10 cellular contexts compared by ENCODE assay signal in the genomic region with DNA sequence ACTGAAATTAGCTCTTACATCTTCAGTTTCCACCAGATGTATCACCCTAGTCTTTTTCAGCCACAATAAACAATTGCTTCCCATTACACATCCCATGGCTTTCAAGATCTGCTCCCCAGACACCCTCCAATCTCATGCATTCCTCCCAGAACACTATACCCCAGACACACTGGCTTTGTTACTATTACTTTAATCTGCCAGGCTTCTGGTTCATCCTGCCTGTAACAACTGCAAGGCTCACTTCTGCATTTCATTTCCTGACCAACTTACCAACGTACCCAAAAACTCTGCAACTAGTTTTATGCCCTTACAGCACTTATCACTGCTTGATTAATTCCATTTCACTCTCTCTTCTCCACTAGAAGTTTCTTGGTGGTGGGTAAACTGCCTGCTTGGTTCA. TPM values are rescaled to one million over a fixed set of nuclear protein-coding genes. Genes with fewer than 3 reads are reported as not detected.
DNase-seq lines count a peak whose midpoint lies in the region; ATAC-seq and TF ChIP-seq lines count a peak whose summit lies in the region.
"Had no signal": no experiment of that assay in that cellular context is flagged by ENCODE, and none has a peak within 500 bp of the region (broad histone marks: within the 10 kb centered on the region; RNA-seq: fewer than 3 reads in every experiment).

No MANE protein-coding gene starts in this region.

- no peak for ATAC-seq in activated T-cell treated with anti-CD3 and anti-CD28 coated beads, Interleukin-2, amount 50 U/mL, for 72 hours (replicated peaks in 1 of 2)

- H3K36me3 Mint-ChIP-seq in activated T-cell treated with anti-CD3 and anti-CD28 coated beads, Interleukin-2, amount 50 U/mL, for 72 hours (ENCODE audit: insufficient read depth in 2 of 2): peaks cover 12 to 20% of the 10 kb centered on the region in 2 donors
- peaks cover 27% of the 10 kb centered on the region for H3K36me3 Mint-ChIP-seq in endodermal cell (ENCODE audit: low read depth)

- 83 to 91% methylated on average over 1 of the region's 1 CpG for WGBS in endodermal cell (ENCODE audit: insufficient coverage in 1 of 2, insufficient read length in 1 of 2), 2 experiments
- WGBS in smooth muscle cell (ENCODE audit: low lambda C conversion rate): 17% methylated on average over 1 of the region's 1 CpG

- H3K4me1 Mint-ChIP-seq in activated T-cell treated with anti-CD3 and anti-CD28 coated beads, Interleukin-2, amount 50 U/mL, for 72 hours (ENCODE audit: low read depth): peaks cover 23% of the 10 kb centered on the region
- peaks cover 14% of the 10 kb centered on the region for H3K4me1 Mint-ChIP-seq in endodermal cell

- H3K9ac ChIP-seq in Loucy (ENCODE audit: low read depth, low read length, poor library complexity, severe bottlenecking) (peak overlapping the region; percentile 99), endodermal cell (ENCODE audit: extremely low read depth, low read length, poor library complexity, severe bottlenecking) (peak overlapping the region; percentile 98), smooth muscle cell (ENCODE audit: low read depth) (no peak overlapping the region)

- peak overlapping the region; percentile 75 for H3K27ac Mint-ChIP-seq in activated T-cell treated with anti-CD3 and anti-CD28 coated beads, Interleukin-2, amount 50 U/mL, for 72 hours
- peak overlapping the region; percentile 52 for H3K27ac Mint-ChIP-seq in endodermal cell

- peak overlapping the region; percentile 98 for H3K4me3 ChIP-seq in Loucy (ENCODE audit: low read length, poor library complexity, severe bottlenecking)
- H3K4me3 ChIP-seq in endodermal cell (ENCODE audit: low read length): peak overlapping the region; percentile 87
- peak overlapping the region; percentile 66 for H3K4me3 ChIP-seq in smooth muscle cell

- no peaks in the 10 kb centered on the region for H3K27me3 Mint-ChIP-seq in activated T-cell treated with anti-CD3 and anti-CD28 coated beads, Interleukin-2, amount 50 U/mL, for 72 hours (ENCODE audit: low read depth)
- H3K27me3 Mint-ChIP-seq in endodermal cell (ENCODE audit: insufficient read depth): no peaks in the 10 kb centered on the region

- H2AFZ ChIP-seq in Loucy (ENCODE audit: low read length) (no peak overlapping the region), smooth muscle cell (ENCODE audit: low read depth) (no peak overlapping the region)

- no peak for TF ChIP-seq CTCF in Loucy (conservative IDR thresholded peaks at IDR 0.05; ENCODE audit: low read length)
- no peak for TF ChIP-seq CTCF in endodermal cell (conservative IDR thresholded peaks at IDR 0.05)
- TF ChIP-seq CTCF in smooth muscle cell (IDR thresholded peaks at IDR 0.05; ENCODE audit: borderline replicate concordance, insufficient read depth, poor library complexity, severe bottlenecking): no peak

- no peak for DNase-seq in activated T-cell treated with anti-CD3 and anti-CD28 coated beads, Interleukin-2, amount 50 U/mL, for 72 hours
- DNase-seq in activated T-cell treated with anti-CD3 and anti-CD28 coated beads, Interleukin-2, amount 50 U/mL, for 48 hours: no peak
- DNase-seq in endodermal cell (no peak), smooth muscle cell (lab: John Stamatoyannopoulos, UW; ENCODE audit: unreplicated experiment) (no peak), mucosa of gallbladder (ENCODE audit: low spot score) (no peak), NCI-H1417 treated with DMSO at 0.1 percent for 48 hours (lab: John Stamatoyannopoulos, UW) (no peak), NCI-H748 (lab: John Stamatoyannopoulos, UW; ENCODE audit: unreplicated experiment) (no peak)
- DNase-seq: activated CD4-positive, alpha-beta T cell treated with anti-CD3 and anti-CD28 coated beads for 4 hours; stimulated activated naive CD4-positive, alpha-beta T cell treated with Interleukin-2 at 50 U/mL for 16 hours had no signal

- H3K36me3 ChIP-seq in Loucy (ENCODE audit: insufficient read depth, low read length) (peaks cover 35% of the 10 kb centered on the region), endodermal cell (ENCODE audit: control insufficient read depth, insufficient read depth, low read length) (peaks cover 30% of the 10 kb centered on the region), smooth muscle cell (ENCODE audit: low read depth) (peaks cover 15% of the 10 kb centered on the region)

- H3K9me3 Mint-ChIP-seq in activated T-cell treated with anti-CD3 and anti-CD28 coated beads, Interleukin-2, amount 50 U/mL, for 72 hours: no peaks in the 10 kb centered on the region
- H3K9me3 Mint-ChIP-seq in endodermal cell: no peaks in the 10 kb centered on the region

- H3K27ac ChIP-seq in endodermal cell (ENCODE audit: low read depth, low read length) (no peak overlapping the region), smooth muscle cell (ENCODE audit: low read depth) (peak overlapping the region; percentile 86)

- H3K9me2 ChIP-seq in Loucy (replicated peaks; ENCODE audit: low read depth, low read length): no peaks in the 10 kb centered on the region

- H3F3A ChIP-seq in Loucy (ENCODE audit: low read depth) (peaks cover 12% of the 10 kb centered on the region), smooth muscle cell (ENCODE audit: low read depth) (peaks cover 47% of the 10 kb centered on the region)

- peaks cover 42% of the 10 kb centered on the region for H3K79me2 ChIP-seq in Loucy (ENCODE audit: insufficient read depth, low read length)
- H3K79me2 ChIP-seq in smooth muscle cell (ENCODE audit: low read depth): peaks cover 23% of the 10 kb centered on the region

- H4K20me1 ChIP-seq in Loucy (ENCODE audit: insufficient read depth, low read length, poor library complexity, severe bottlenecking) (peaks cover 31% of the 10 kb centered on the region), smooth muscle cell (ENCODE audit: low read depth) (peaks cover 28% of the 10 kb centered on the region)

- H3K4me3 Mint-ChIP-seq in activated T-cell treated with anti-CD3 and anti-CD28 coated beads, Interleukin-2, amount 50 U/mL, for 72 hours: peak overlapping the region; percentile 41 to 76
- peak overlapping the region; percentile 86 for H3K4me3 Mint-ChIP-seq in endodermal cell

- H3K9me3 ChIP-seq in Loucy (ENCODE audit: insufficient read depth, low read depth, low read length) (no peaks in the 10 kb centered on the region), endodermal cell (ENCODE audit: control insufficient read depth, low read length) (no peaks in the 10 kb centered on the region), smooth muscle cell (replicated peaks; ENCODE audit: low read depth) (no peaks in the 10 kb centered on the region)

- H3K4me2 ChIP-seq in Loucy (ENCODE audit: low read depth, low read length, poor library complexity, severe bottlenecking): peak overlapping the region; percentile 96
- H3K4me2 ChIP-seq in smooth muscle cell: peak overlapping the region; percentile 94

- H3K27me3 ChIP-seq in Loucy (ENCODE audit: insufficient read depth, low read length, poor library complexity, severe bottlenecking) (no peaks in the 10 kb centered on the region), endodermal cell (ENCODE audit: control insufficient read depth, insufficient read depth, low read length, poor library complexity, severe bottlenecking) (no peaks in the 10 kb centered on the region), smooth muscle cell (ENCODE audit: low read depth) (no peaks in the 10 kb centered on the region)

- H3K4me1 ChIP-seq in Loucy (ENCODE audit: insufficient read depth, low read length, poor library complexity, severe bottlenecking) (peaks cover 40% of the 10 kb centered on the region), endodermal cell (ENCODE audit: control insufficient read depth, insufficient read depth, low read length) (no peaks in the 10 kb centered on the region), smooth muscle cell (ENCODE audit: low read depth) (peaks cover 26% of the 10 kb centered on the region)

RNA-seq across cellular contexts. Expression of a gene that starts 2.9 kb away (rescaled TPM):
- 100 to 1,000 TPM; 218 to 246 TPM for total RNA-seq in activated T-cell treated with anti-CD3 and anti-CD28 coated beads, Interleukin-2, amount 50 U/mL, for 72 hours
- total RNA-seq in endodermal cell (100 to 1,000 TPM in 1 of 2 donors, 10 to 100 TPM in 1; 98.0 to 119 TPM), smooth muscle cell (99.0 and 118 TPM in 2 replicates), mucosa of gallbladder (16.3 TPM)
- 125 TPM for polyA plus RNA-seq in endodermal cell (2013, experiment 1 of 2)
- polyA plus RNA-seq in endodermal cell (2013, experiment 2 of 2): 122 TPM
- polyA plus RNA-seq in smooth muscle cell: 15.6 and 22.3 TPM in 2 replicates

RNA-seq across cellular contexts. Expression of a gene that starts 41.3 kb away (rescaled TPM):
- total RNA-seq in activated T-cell treated with anti-CD3 and anti-CD28 coated beads, Interleukin-2, amount 50 U/mL, for 72 hours: 1 to 10 TPM; 6.0 to 7.1 TPM
- total RNA-seq in endodermal cell (10 to 100 TPM in 1 of 2 donors, 1 to 10 TPM in 1; 8.4 to 12.4 TPM), smooth muscle cell (5.8 and 11.3 TPM in 2 replicates), mucosa of gallbladder (11.5 TPM)
- polyA plus RNA-seq in endodermal cell (2013, experiment 1 of 2): 6.4 TPM
- 7.7 TPM for polyA plus RNA-seq in endodermal cell (2013, experiment 2 of 2)
- polyA plus RNA-seq in smooth muscle cell: 6.8 and 10.3 TPM in 2 replicates
